In the genomic region with DNA sequence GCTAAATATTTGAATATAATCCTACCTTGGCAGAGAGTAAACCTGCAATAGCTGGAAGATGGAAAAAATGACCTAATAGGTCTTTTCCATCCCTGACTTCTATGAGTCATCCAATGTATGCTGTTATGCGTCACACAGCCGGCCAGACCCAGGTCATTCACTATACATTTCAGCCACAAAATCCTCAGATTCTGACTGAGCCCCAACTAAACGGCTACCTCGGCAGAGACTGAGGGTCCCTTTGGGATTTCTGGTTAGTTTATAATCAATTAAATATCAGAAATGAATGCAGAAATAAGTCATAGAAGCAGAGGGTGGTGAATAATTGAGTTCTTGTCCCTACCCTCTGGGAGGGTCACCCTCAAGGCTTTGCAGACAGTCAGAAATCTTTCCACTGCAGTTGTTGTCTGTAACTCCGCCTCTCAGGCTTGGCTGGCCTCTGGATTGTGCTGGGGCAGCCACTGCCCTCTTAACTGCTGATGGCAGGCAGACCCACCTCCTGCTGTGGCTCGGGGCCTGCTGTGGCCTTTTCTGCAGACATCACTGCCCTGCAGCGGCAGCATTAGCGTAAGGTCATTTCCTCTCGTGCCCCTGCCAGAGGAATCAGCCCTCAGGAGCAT, we compare ENCODE assay signal across 9 cellular contexts.
DNase-seq lines count a peak whose midpoint lies in the region; ATAC-seq and TF ChIP-seq lines count a peak whose summit lies in the region.
"Had no signal": no experiment of that assay in that cellular context is flagged by ENCODE, and none has a peak within 500 bp of the region (broad histone marks: within the 10 kb centered on the region; RNA-seq: fewer than 3 reads in every experiment).

No MANE protein-coding gene starts in this region.

- no peaks in the 10 kb centered on the region for H3K9me3 ChIP-seq in H9 (ENCODE audit: control insufficient read depth, low read depth, low read length)
- no peaks in the 10 kb centered on the region for H3K9me3 ChIP-seq in fibroblast of lung (ENCODE audit: control insufficient read depth, insufficient read depth, low read depth, low read length)

- H4K8ac ChIP-seq in H9 (replicated peaks; ENCODE audit: insufficient read length, low read depth, low read length), result no peak overlapping the region

- H4K20me1 ChIP-seq in H9 (ENCODE audit: control insufficient read depth, insufficient read depth, insufficient read length) (no peaks in the 10 kb centered on the region), fibroblast of lung (ENCODE audit: control insufficient read depth, extremely low read depth, insufficient read depth, low read length) (no peaks in the 10 kb centered on the region)

- no peak overlapping the region for H4K91ac ChIP-seq in H9 (ENCODE audit: insufficient read length, low read depth, low read length)

- H2BK5ac ChIP-seq in H9 (ENCODE audit: insufficient read length, low read length), result no peak overlapping the region

- WGBS in H9 (ENCODE audit: extremely low coverage, insufficient read length, low lambda C conversion rate), result no CpG with 5 or more reads among the region's 9 CpGs

- H3K18ac ChIP-seq in H9 (ENCODE audit: insufficient read length, low read depth, low read length), result no peak overlapping the region

- no peak overlapping the region for H2BK120ac ChIP-seq in H9 (ENCODE audit: low read depth, low read length, poor library complexity, severe bottlenecking)

- H3K23ac ChIP-seq in H9 (ENCODE audit: insufficient read length, low read depth, low read length), result no peak overlapping the region

- no peak overlapping the region for H2AK5ac ChIP-seq in H9 (ENCODE audit: insufficient read length, low read length)

- H2BK15ac ChIP-seq in H9 (ENCODE audit: low read depth, low read length), result no peak overlapping the region

- H3K4me3 ChIP-seq in fibroblast of lung (replicated peaks in 1 of 4; ENCODE audit: control extremely low read depth in 1 of 4, insufficient read depth in 1 of 4, low read depth in 3 of 4, low read length in 4 of 4), result no peak overlapping the region

- no peak overlapping the region for H3T11ph ChIP-seq in H9 (ENCODE audit: low read length)

- no peak overlapping the region for H3K4me3 Mint-ChIP-seq in H9
- H3K4me3 Mint-ChIP-seq: activated CD4-positive, alpha-beta memory T cell treated with anti-CD3 and anti-CD28 coated beads for 36 hours had no signal

- H3K23me2 ChIP-seq in H9 (ENCODE audit: insufficient read length, low read depth, low read length, poor library complexity, severe bottlenecking), result no peaks in the 10 kb centered on the region

- H3K9me3 Mint-ChIP-seq in H9, result peaks cover 7 to 11% of the 10 kb centered on the region in 2 experiments; a peak in 4 of 5 replicates

- H3K4me1 ChIP-seq in H9 (ENCODE audit: insufficient read depth, low read length) (peaks cover 2% of the 10 kb centered on the region; the same call in 1 of the 2 replicates), fibroblast of lung (ENCODE audit: control insufficient read depth, extremely low read depth, insufficient read depth, low read length) (peaks cover 4% of the 10 kb centered on the region)

- H4K5ac ChIP-seq in H9 (ENCODE audit: insufficient read length, low read depth, low read length), result no peak overlapping the region

- H3K27ac ChIP-seq in H9 (ENCODE audit: insufficient read length, low read depth, low read length) (no peak overlapping the region), fibroblast of lung (ENCODE audit: insufficient read depth, low read length) (no peak overlapping the region)

- H3K27me3 ChIP-seq in H9 (ENCODE audit: insufficient read depth, low read length), result no peaks in the 10 kb centered on the region
- no peaks in the 10 kb centered on the region for H3K27me3 ChIP-seq in fibroblast of lung (ENCODE audit: control insufficient read depth, insufficient read depth, low read length)

- no peak for ATAC-seq in GM19452 (IDR thresholded peaks at IDR 0.05; ENCODE audit: unreplicated experiment)

- DNase-seq in H9 (peak; percentile 90), fibroblast of lung (ENCODE audit: low read depth in 2 of 2) (peak; percentile 71 to 84), retina (peak; percentile 78), GF-D8 (lab: John Stamatoyannopoulos, UW) (no peak), DMS153 treated with DMSO at 0.1 percent for 48 hours (lab: John Stamatoyannopoulos, UW; ENCODE audit: unreplicated experiment) (no peak)
- no peak for DNase-seq in stimulated activated CD4-positive, alpha-beta T cell treated with anti-CD3 and anti-CD28 coated beads, Interleukin-12 subunit alpha, Interleukin-12 subunit beta, amount 100 ng/mL, for 4 hours
- DNase-seq: activated CD4-positive, alpha-beta memory T cell treated with anti-CD3 and anti-CD28 coated beads for 36 hours had no signal

- peaks cover 6 to 12% (median 8%) of the 10 kb centered on the region in 3 experiments for H3K36me3 Mint-ChIP-seq in H9 (ENCODE audit: insufficient read depth in 1 of 3, low read depth in 3 of 3)
- H3K36me3 Mint-ChIP-seq: activated CD4-positive, alpha-beta memory T cell treated with anti-CD3 and anti-CD28 coated beads for 36 hours had no signal

- no peaks in the 10 kb centered on the region for H3K79me2 ChIP-seq in H9 (ENCODE audit: insufficient read depth, low read length)
- no peaks in the 10 kb centered on the region for H3K79me2 ChIP-seq in fibroblast of lung (ENCODE audit: control insufficient read depth, insufficient read depth, low read length)

- H3K9ac ChIP-seq in H9 (ENCODE audit: extremely low read depth, insufficient read length, low read length) (no peak overlapping the region), fibroblast of lung (ENCODE audit: insufficient read depth, low read length) (no peak overlapping the region)

- H3K4me2 ChIP-seq in H9 (ENCODE audit: insufficient read depth, insufficient read length, low read length) (no peak overlapping the region), fibroblast of lung (ENCODE audit: extremely low read depth, insufficient read depth, low read length) (no peak overlapping the region)

- no peak overlapping the region for H3K56ac ChIP-seq in H9 (ENCODE audit: insufficient read length, low read depth, low read length)

- TF ChIP-seq CTCF in H9 (conservative IDR thresholded peaks at IDR 0.05) (no peak), fibroblast of lung (conservative IDR thresholded peaks at IDR 0.05 in 1 of 2, IDR thresholded peaks at IDR 0.05 in 1 of 2; ENCODE audit: low read depth in 1 of 2, low read length in 2 of 2) (no peak)

- peaks cover 9 to 13% of the 10 kb centered on the region in 2 experiments for H3K4me1 Mint-ChIP-seq in H9

- no peak overlapping the region; a peak in 1 of 7 replicates for H3K27ac Mint-ChIP-seq in H9
- H3K27ac Mint-ChIP-seq: activated CD4-positive, alpha-beta memory T cell treated with anti-CD3 and anti-CD28 coated beads for 36 hours had no signal

- H2BK12ac ChIP-seq in H9 (ENCODE audit: insufficient read length, low read depth, low read length), result no peak overlapping the region

- H3K4ac ChIP-seq in H9 (ENCODE audit: low read depth, low read length), result no peak overlapping the region

- H3K79me1 ChIP-seq in H9 (ENCODE audit: insufficient read depth, low read depth, low read length, poor library complexity, severe bottlenecking), result no peaks in the 10 kb centered on the region

- H3K14ac ChIP-seq in H9 (ENCODE audit: insufficient read depth, low read length), result no peak overlapping the region

- H2AFZ ChIP-seq in H9 (ENCODE audit: low read length), result no peak overlapping the region
- H2AFZ ChIP-seq in fibroblast of lung (ENCODE audit: low read length), result no peak overlapping the region

- H3K36me3 ChIP-seq in fibroblast of lung (ENCODE audit: control insufficient read depth, insufficient read depth, low read length), result no peaks in the 10 kb centered on the region

- no peak overlapping the region for H2BK20ac ChIP-seq in H9 (ENCODE audit: low read depth, low read length, poor library complexity, severe bottlenecking)

- H3K27me3 Mint-ChIP-seq in H9 (ENCODE audit: low read depth), result no peaks in the 10 kb centered on the region

TF ChIP-seq in PFSK-1, 5 proteins besides CTCF, POLR2A, EP300 and RAD21:
- TF ChIP-seq, protein P1, sequence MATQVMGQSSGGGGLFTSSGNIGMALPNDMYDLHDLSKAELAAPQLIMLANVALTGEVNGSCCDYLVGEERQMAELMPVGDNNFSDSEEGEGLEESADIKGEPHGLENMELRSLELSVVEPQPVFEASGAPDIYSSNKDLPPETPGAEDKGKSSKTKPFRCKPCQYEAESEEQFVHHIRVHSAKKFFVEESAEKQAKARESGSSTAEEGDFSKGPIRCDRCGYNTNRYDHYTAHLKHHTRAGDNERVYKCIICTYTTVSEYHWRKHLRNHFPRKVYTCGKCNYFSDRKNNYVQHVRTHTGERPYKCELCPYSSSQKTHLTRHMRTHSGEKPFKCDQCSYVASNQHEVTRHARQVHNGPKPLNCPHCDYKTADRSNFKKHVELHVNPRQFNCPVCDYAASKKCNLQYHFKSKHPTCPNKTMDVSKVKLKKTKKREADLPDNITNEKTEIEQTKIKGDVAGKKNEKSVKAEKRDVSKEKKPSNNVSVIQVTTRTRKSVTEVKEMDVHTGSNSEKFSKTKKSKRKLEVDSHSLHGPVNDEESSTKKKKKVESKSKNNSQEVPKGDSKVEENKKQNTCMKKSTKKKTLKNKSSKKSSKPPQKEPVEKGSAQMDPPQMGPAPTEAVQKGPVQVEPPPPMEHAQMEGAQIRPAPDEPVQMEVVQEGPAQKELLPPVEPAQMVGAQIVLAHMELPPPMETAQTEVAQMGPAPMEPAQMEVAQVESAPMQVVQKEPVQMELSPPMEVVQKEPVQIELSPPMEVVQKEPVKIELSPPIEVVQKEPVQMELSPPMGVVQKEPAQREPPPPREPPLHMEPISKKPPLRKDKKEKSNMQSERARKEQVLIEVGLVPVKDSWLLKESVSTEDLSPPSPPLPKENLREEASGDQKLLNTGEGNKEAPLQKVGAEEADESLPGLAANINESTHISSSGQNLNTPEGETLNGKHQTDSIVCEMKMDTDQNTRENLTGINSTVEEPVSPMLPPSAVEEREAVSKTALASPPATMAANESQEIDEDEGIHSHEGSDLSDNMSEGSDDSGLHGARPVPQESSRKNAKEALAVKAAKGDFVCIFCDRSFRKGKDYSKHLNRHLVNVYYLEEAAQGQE (IDR thresholded peaks at IDR 0.05; ENCODE audit: insufficient read depth in 1 of 2, low read depth in 2 of 2, low read length in 2 of 2), result 0 out of 4 replicates have a peak, but pooled peaks of 1 of the 2 experiments have one; percentile 18
- TF ChIP-seq POLR2AphosphoS5 (IDR thresholded peaks at IDR 0.05; ENCODE audit: low read depth, low read length) (no peak), FOXP2 (optimal IDR thresholded peaks at IDR 0.05; ENCODE audit: borderline replicate concordance, extremely low read depth, extremely low read length, insufficient read depth) (peak; percentile 53), TAF1 (IDR thresholded peaks at IDR 0.05; ENCODE audit: borderline replicate concordance, insufficient read depth, low read length) (no peak)

Comparison
In these comparisons a context has a peak if more than half of its experiments do, and no peak if none do; other contexts are left out.
1. DNase-seq: peak in H9 (single experiment), fibroblast of lung (2 of 2) and retina (single experiment); none in stimulated activated CD4-positive, alpha-beta T cell treated with anti-CD3 and anti-CD28 coated beads, Interleukin-12 subunit alpha, Interleukin-12 subunit beta, amount 100 ng/mL, for 4 hours (single experiment), GF-D8 (single experiment) and DMS153 treated with DMSO at 0.1 percent for 48 hours (single experiment).